ENCODE assay signal across 1 cellular context in genomic region chr2:66080136-66080535, GRCh38.
TF ChIP-seq lines count a peak whose summit lies in the region.

No MANE protein-coding gene starts in this region.

TF ChIP-seq in H1, 55 proteins besides CTCF, POLR2A, EP300 and RAD21 (continued from another document):
- TF ChIP-seq, protein P1, sequence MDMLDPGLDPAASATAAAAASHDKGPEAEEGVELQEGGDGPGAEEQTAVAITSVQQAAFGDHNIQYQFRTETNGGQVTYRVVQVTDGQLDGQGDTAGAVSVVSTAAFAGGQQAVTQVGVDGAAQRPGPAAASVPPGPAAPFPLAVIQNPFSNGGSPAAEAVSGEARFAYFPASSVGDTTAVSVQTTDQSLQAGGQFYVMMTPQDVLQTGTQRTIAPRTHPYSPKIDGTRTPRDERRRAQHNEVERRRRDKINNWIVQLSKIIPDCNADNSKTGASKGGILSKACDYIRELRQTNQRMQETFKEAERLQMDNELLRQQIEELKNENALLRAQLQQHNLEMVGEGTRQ (IDR thresholded peaks at IDR 0.05; ENCODE audit: low read length) = no peak
- no peak for TF ChIP-seq SIRT6 (IDR thresholded peaks at IDR 0.05; ENCODE audit: low read length)
- TF ChIP-seq CBX5 (IDR thresholded peaks at IDR 0.05; ENCODE audit: low read depth, low read length) = no peak
- TF ChIP-seq POU5F1 (IDR thresholded peaks at IDR 0.05; ENCODE audit: low read depth, low read length) = no peak
- TF ChIP-seq, protein P2, sequence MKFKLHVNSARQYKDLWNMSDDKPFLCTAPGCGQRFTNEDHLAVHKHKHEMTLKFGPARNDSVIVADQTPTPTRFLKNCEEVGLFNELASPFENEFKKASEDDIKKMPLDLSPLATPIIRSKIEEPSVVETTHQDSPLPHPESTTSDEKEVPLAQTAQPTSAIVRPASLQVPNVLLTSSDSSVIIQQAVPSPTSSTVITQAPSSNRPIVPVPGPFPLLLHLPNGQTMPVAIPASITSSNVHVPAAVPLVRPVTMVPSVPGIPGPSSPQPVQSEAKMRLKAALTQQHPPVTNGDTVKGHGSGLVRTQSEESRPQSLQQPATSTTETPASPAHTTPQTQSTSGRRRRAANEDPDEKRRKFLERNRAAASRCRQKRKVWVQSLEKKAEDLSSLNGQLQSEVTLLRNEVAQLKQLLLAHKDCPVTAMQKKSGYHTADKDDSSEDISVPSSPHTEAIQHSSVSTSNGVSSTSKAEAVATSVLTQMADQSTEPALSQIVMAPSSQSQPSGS (IDR thresholded peaks at IDR 0.05; ENCODE audit: low read length) = no peak
- no peak for TF ChIP-seq TCF12 (IDR thresholded peaks at IDR 0.05; ENCODE audit: low read depth, low read length)
- TF ChIP-seq, protein P3, sequence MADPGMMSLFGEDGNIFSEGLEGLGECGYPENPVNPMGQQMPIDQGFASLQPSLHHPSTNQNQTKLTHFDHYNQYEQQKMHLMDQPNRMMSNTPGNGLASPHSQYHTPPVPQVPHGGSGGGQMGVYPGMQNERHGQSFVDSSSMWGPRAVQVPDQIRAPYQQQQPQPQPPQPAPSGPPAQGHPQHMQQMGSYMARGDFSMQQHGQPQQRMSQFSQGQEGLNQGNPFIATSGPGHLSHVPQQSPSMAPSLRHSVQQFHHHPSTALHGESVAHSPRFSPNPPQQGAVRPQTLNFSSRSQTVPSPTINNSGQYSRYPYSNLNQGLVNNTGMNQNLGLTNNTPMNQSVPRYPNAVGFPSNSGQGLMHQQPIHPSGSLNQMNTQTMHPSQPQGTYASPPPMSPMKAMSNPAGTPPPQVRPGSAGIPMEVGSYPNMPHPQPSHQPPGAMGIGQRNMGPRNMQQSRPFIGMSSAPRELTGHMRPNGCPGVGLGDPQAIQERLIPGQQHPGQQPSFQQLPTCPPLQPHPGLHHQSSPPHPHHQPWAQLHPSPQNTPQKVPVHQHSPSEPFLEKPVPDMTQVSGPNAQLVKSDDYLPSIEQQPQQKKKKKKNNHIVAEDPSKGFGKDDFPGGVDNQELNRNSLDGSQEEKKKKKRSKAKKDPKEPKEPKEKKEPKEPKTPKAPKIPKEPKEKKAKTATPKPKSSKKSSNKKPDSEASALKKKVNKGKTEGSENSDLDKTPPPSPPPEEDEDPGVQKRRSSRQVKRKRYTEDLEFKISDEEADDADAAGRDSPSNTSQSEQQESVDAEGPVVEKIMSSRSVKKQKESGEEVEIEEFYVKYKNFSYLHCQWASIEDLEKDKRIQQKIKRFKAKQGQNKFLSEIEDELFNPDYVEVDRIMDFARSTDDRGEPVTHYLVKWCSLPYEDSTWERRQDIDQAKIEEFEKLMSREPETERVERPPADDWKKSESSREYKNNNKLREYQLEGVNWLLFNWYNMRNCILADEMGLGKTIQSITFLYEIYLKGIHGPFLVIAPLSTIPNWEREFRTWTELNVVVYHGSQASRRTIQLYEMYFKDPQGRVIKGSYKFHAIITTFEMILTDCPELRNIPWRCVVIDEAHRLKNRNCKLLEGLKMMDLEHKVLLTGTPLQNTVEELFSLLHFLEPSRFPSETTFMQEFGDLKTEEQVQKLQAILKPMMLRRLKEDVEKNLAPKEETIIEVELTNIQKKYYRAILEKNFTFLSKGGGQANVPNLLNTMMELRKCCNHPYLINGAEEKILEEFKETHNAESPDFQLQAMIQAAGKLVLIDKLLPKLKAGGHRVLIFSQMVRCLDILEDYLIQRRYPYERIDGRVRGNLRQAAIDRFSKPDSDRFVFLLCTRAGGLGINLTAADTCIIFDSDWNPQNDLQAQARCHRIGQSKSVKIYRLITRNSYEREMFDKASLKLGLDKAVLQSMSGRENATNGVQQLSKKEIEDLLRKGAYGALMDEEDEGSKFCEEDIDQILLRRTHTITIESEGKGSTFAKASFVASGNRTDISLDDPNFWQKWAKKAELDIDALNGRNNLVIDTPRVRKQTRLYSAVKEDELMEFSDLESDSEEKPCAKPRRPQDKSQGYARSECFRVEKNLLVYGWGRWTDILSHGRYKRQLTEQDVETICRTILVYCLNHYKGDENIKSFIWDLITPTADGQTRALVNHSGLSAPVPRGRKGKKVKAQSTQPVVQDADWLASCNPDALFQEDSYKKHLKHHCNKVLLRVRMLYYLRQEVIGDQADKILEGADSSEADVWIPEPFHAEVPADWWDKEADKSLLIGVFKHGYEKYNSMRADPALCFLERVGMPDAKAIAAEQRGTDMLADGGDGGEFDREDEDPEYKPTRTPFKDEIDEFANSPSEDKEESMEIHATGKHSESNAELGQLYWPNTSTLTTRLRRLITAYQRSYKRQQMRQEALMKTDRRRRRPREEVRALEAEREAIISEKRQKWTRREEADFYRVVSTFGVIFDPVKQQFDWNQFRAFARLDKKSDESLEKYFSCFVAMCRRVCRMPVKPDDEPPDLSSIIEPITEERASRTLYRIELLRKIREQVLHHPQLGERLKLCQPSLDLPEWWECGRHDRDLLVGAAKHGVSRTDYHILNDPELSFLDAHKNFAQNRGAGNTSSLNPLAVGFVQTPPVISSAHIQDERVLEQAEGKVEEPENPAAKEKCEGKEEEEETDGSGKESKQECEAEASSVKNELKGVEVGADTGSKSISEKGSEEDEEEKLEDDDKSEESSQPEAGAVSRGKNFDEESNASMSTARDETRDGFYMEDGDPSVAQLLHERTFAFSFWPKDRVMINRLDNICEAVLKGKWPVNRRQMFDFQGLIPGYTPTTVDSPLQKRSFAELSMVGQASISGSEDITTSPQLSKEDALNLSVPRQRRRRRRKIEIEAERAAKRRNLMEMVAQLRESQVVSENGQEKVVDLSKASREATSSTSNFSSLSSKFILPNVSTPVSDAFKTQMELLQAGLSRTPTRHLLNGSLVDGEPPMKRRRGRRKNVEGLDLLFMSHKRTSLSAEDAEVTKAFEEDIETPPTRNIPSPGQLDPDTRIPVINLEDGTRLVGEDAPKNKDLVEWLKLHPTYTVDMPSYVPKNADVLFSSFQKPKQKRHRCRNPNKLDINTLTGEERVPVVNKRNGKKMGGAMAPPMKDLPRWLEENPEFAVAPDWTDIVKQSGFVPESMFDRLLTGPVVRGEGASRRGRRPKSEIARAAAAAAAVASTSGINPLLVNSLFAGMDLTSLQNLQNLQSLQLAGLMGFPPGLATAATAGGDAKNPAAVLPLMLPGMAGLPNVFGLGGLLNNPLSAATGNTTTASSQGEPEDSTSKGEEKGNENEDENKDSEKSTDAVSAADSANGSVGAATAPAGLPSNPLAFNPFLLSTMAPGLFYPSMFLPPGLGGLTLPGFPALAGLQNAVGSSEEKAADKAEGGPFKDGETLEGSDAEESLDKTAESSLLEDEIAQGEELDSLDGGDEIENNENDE (IDR thresholded peaks at IDR 0.05; ENCODE audit: insufficient replicate concordance, low read length) = no peak
- TF ChIP-seq TEAD4 (IDR thresholded peaks at IDR 0.05; ENCODE audit: low read depth, low read length) = no peak
- TF ChIP-seq JUND (IDR thresholded peaks at IDR 0.05; ENCODE audit: low read length) = no peak
